ENCODE assay signal across 34 cellular contexts in the genomic region with DNA sequence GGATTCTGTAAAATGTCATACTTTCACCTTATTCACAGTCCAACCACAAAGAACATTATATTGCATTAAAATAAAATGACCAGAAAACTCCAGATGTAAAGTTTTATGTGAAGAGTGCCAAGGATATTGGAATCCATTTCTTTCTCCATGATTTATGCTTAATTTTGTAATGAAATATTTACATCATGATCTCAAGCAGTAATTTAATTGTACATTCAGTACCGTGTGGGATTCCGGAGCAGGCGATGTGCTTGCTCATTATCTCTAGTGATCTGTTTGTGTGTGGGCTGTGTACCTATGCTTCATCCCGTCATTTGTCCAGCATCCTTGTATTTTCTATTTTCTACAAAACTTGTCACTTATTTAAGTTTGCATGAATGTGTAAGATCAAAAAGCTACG.
"Had no signal": no experiment of that assay in that cellular context is flagged by ENCODE, and none has a peak within 500 bp of the region (broad histone marks: within the 10 kb centered on the region; RNA-seq: fewer than 3 reads in every experiment).

No MANE protein-coding gene starts in this region.

- H3K4me2 ChIP-seq: KMS-11 had no signal

- H3K9me3 ChIP-seq: MG63 had no signal

- H3K9ac ChIP-seq: KMS-11 had no signal

- H3K4me3 ChIP-seq: MG63 had no signal

- DNase-seq: Karpas-422, Kasumi-1, MG63, MM.1S, NCI-H1048, NCI-H1092, NCI-H1092 treated with DMSO at 0.1 percent for 48 hours, NCI-H1105, NCI-H1105 treated with DMSO at 0.1 percent for 48 hours, NCI-H1417, NCI-H1417 treated with DMSO at 0.1 percent for 48 hours, NCI-H1436, NCI-H1436 treated with DMSO at 0.1 percent for 48 hours, NCI-H146, NCI-H1694, NCI-H1694 treated with DMSO at 0.1 percent for 48 hours, NCI-H187, NCI-H187 treated with DMSO at 0.1 percent for 48 hours, NCI-H1930, NCI-H2029, NCI-H2029 treated with DMSO at 0.1 percent for 48 hours, NCI-H2081, NCI-H2081 treated with DMSO at 0.1 percent for 48 hours, NCI-H2107, NCI-H2171, NCI-H2171 treated with DMSO at 0.1 percent for 48 hours, NCI-H2227 treated with DMSO at 0.1 percent for 48 hours, NCI-H226, NCI-H345, NCI-H446, NCI-H446 treated with DMSO at 0.1 percent for 48 hours, NCI-H510A, NCI-H510A treated with DMSO at 0.1 percent for 48 hours had no signal

- H3K27me3 ChIP-seq: MG63 had no signal

- H3K36me3 ChIP-seq: MG63 had no signal

- H3K27ac ChIP-seq: KMS-11 had no signal
